Comparison of ENCODE assay signal across 9 cellular contexts in the genomic region with DNA sequence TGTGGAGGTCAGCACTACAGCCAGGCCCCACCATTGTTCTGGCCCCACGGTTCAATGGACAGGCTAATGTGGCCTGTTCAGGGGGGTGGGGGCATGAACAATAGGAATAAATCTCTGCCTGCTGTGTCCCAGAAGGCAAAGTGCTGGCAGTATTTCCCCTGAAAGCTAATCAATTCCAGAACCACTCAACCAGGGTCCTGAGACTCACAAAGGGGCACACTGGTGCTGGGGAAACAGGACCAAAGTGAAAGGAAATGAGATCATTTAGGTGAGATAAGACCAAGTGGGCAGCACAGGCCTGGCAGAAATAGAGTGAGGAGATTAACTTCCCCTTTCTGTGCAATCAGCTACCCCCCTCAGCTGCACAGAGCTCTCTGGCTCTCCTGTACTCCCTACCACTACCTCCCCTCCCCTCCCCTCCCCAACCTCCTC. TPM values are rescaled to one million over a fixed set of nuclear protein-coding genes. Genes with fewer than 3 reads are reported as not detected.
DNase-seq lines count a peak whose midpoint lies in the region; ATAC-seq, FAIRE-seq and TF ChIP-seq lines count a peak whose summit lies in the region.
"Had no signal": no experiment of that assay in that cellular context is flagged by ENCODE, and none has a peak within 500 bp of the region (broad histone marks: within the 10 kb centered on the region; RNA-seq: fewer than 3 reads in every experiment).

No MANE protein-coding gene starts in this region.

- TF ChIP-seq POLR2A in GM12891 (IDR thresholded peaks at IDR 0.05; ENCODE audit: low read depth, low read length) (no peak), H1 (IDR thresholded peaks at IDR 0.05; ENCODE audit: control extremely low read depth in 1 of 2, low read depth in 2 of 2, low read length in 2 of 2) (no peak)

- H3K4ac ChIP-seq in H1 (replicated peaks; ENCODE audit: insufficient read length, low read depth, low read length), result no peak overlapping the region

- H2AK5ac ChIP-seq in H1 (ENCODE audit: low read depth, low read length), result no peak overlapping the region

- CTCF ChIA-PET in H1 (lab: Charles Lee; ENCODE audit: partially characterized antibody), result interaction anchor here (0.8 to 11.7 kb wide), 7 partner anchors 8 to 278 kb away, joined by 3 to 104 read pairs (median 5); no protein-coding TSS in a partner anchor

- no peak overlapping the region for H3K56ac ChIP-seq in H1 (replicated peaks; ENCODE audit: insufficient read length, low read depth, low read length)

- H3K14ac ChIP-seq in H1 (ENCODE audit: insufficient read length), result no peak overlapping the region

- TF ChIP-seq EP300 in H1 (IDR thresholded peaks at IDR 0.05; ENCODE audit: borderline replicate concordance in 1 of 2, low read depth in 2 of 2, low read length in 2 of 2), result no peak

- H3K4me3 ChIP-seq in H1 (ENCODE audit: extremely low read depth in 1 of 4, insufficient read depth in 2 of 4, low read depth in 3 of 4, low read length in 4 of 4), result no peak overlapping the region
- no peak overlapping the region for H3K4me3 ChIP-seq in psoas muscle

- no peak for TF ChIP-seq RAD21 in H1 (IDR thresholded peaks at IDR 0.05 in 1 of 2, conservative IDR thresholded peaks at IDR 0.05 in 1 of 2; ENCODE audit: low read depth in 2 of 2, low read length in 2 of 2)

- H3K4me2 ChIP-seq in H1 (ENCODE audit: insufficient read depth in 1 of 2, low read depth in 2 of 2, low read length in 2 of 2), result no peak overlapping the region

- peaks cover 0 to 1% (median 0%) of the 10 kb centered on the region in 4 experiments; a peak in 1 of 7 replicates for H3K27me3 ChIP-seq in H1 (replicated peaks in 1 of 4; ENCODE audit: control insufficient read depth in 3 of 4, extremely low read depth in 1 of 4, insufficient read depth in 3 of 4, low read length in 3 of 4)
- H3K27me3 ChIP-seq in psoas muscle (ENCODE audit: insufficient read depth in 3 of 3, low read length in 2 of 3), result no peaks in the 10 kb centered on the region

- no peak for TF ChIP-seq CTCF in H1 (IDR thresholded peaks at IDR 0.05; ENCODE audit: control extremely low read depth in 1 of 3, insufficient read depth in 1 of 3, low read depth in 1 of 3, low read length in 3 of 3)
- TF ChIP-seq CTCF in psoas muscle (IDR thresholded peaks at IDR 0.05), result no peak

- POLR2A ChIA-PET in H1 (lab: Charles Lee; ENCODE audit: partially characterized antibody), result no interaction called here

- H3K27ac ChIP-seq in H1 (ENCODE audit: low read depth, low read length), result no peak overlapping the region
- H3K27ac ChIP-seq in psoas muscle, result no peak overlapping the region

- H3K18ac ChIP-seq in H1 (ENCODE audit: extremely low read depth, low read length), result no peak overlapping the region

- H3K27me3 Mint-ChIP-seq in IgD-negative memory B cell, result no peaks in the 10 kb centered on the region

- no peaks in the 10 kb centered on the region for H3K9me3 Mint-ChIP-seq in IgD-negative memory B cell

- no peak overlapping the region for H4K5ac ChIP-seq in H1 (ENCODE audit: insufficient read length, low read depth, low read length)

- no peaks in the 10 kb centered on the region for H3K36me3 ChIP-seq in H1 (ENCODE audit: control insufficient read depth in 2 of 4, insufficient read depth in 4 of 4, low read length in 3 of 4)
- no peaks in the 10 kb centered on the region for H3K36me3 ChIP-seq in psoas muscle (ENCODE audit: insufficient read depth in 1 of 2, low read depth in 1 of 2)

- peak; percentile 46 for ATAC-seq in GM21526 (IDR thresholded peaks at IDR 0.05; ENCODE audit: low FRiP score, unreplicated experiment)
- ATAC-seq in psoas muscle, result no peak

- no peak overlapping the region for H2BK15ac ChIP-seq in H1 (ENCODE audit: low read length)

- intact Hi-C loops in psoas muscle (cut with DNase I), result no loop called here

- no peak overlapping the region for H2BK120ac ChIP-seq in H1 (replicated peaks; ENCODE audit: low read depth, low read length)

- no peak overlapping the region for H2BK20ac ChIP-seq in H1 (ENCODE audit: low read length)

- FAIRE-seq in GM12891 (lab: Jason Lieb, UNC), result peak; percentile 94
- FAIRE-seq in H1 (lab: Jason Lieb, UNC), result no peak
- FAIRE-seq: astrocyte had no signal

- no peaks in the 10 kb centered on the region for H4K20me1 ChIP-seq in H1 (replicated peaks in 1 of 2; ENCODE audit: control insufficient read depth in 1 of 2, insufficient read depth in 2 of 2, low read length in 2 of 2)

- no peaks in the 10 kb centered on the region for H3K79me2 ChIP-seq in H1 (ENCODE audit: control insufficient read depth in 1 of 2, insufficient read depth in 2 of 2, low read length in 2 of 2)

- DNase-seq in GM12891 (ENCODE audit: insufficient read length, low spot score) (no peak), H1 (ENCODE audit: low read depth in 1 of 2, low spot score in 2 of 2) (no peak), cerebellar cortex (ENCODE audit: low spot score) (no peak), HCEC 1CT (no peak), psoas muscle (no peak), NCI-H1436 (lab: John Stamatoyannopoulos, UW) (no peak)

- H3K4me1 ChIP-seq in H1 (replicated peaks in 1 of 4; ENCODE audit: control insufficient read depth in 3 of 4, insufficient read depth in 4 of 4, low read length in 3 of 4), result 0 out of 7 replicates have a peak, but pooled peaks cover 0 to 3% (median 0%) of the 10 kb centered on the region in 4 experiments
- no peaks in the 10 kb centered on the region for H3K4me1 ChIP-seq in psoas muscle

- no peaks in the 10 kb centered on the region for H3K79me1 ChIP-seq in H1 (ENCODE audit: low read depth, low read length)

- no peak overlapping the region for H3K23ac ChIP-seq in H1 (ENCODE audit: insufficient read length)

- H3K27ac Mint-ChIP-seq in IgD-negative memory B cell, result peak overlapping the region; percentile 81 to 100 (median 91)

- H3K36me3 Mint-ChIP-seq in IgD-negative memory B cell, result no peaks in the 10 kb centered on the region

- H4K8ac ChIP-seq in H1 (ENCODE audit: extremely low read depth, insufficient read depth, low read length), result no peak overlapping the region; the same call in 1 of the 2 replicates

- peak overlapping the region; percentile 40; the same call in 1 of the 2 replicates for H2AFZ ChIP-seq in H1 (ENCODE audit: low read length)

- no peak overlapping the region for H2BK5ac ChIP-seq in H1 (ENCODE audit: low read depth, low read length)

- H3K4me3 Mint-ChIP-seq in IgD-negative memory B cell, result peak overlapping the region in 3 of 4 donors; percentile 49 to 77 (median 74)

- H3K4me1 Mint-ChIP-seq in IgD-negative memory B cell, result peaks cover 46 to 84% (median 67%) of the 10 kb centered on the region in 3 donors

- no peaks in the 10 kb centered on the region for H3K23me2 ChIP-seq in H1 (ENCODE audit: low read depth, low read length)

- H3K9ac ChIP-seq in H1 (replicated peaks in 1 of 4; ENCODE audit: extremely low read depth in 1 of 4, low read depth in 3 of 4, low read length in 3 of 4), result no peak overlapping the region

- H3K9me3 ChIP-seq in H1 (ENCODE audit: insufficient read depth in 2 of 2, low read depth in 1 of 2, low read length in 1 of 2) (no peaks in the 10 kb centered on the region), psoas muscle (no peaks in the 10 kb centered on the region)

- no peak overlapping the region for H4K91ac ChIP-seq in H1 (replicated peaks; ENCODE audit: insufficient read length, low read length)

- WGBS in H1 (ENCODE audit: extremely low coverage in 1 of 2, insufficient coverage in 1 of 2, insufficient read length in 1 of 2, insufficient replicate concordance in 2 of 2, low coverage in 1 of 2, low lambda C conversion rate in 2 of 2, missing lambda C conversion rate in 1 of 2), 2 experiments, result 71% methylated on average over 1 of the region's 1 CpG; no CpG with 5 or more reads in 1 of the 2 experiments
- WGBS in psoas muscle, 3 donors, result 54 to 72% (median 58%) methylated on average over 1 of the region's 1 CpG

- H2BK12ac ChIP-seq in H1 (ENCODE audit: low read depth, low read length), result no peak overlapping the region

RNA-seq across cellular contexts. Expression of a gene that starts 11.5 kb away (rescaled TPM):
- polyA plus RNA-seq in GM12891 (2012; ENCODE audit: low read depth, missing spikeins), result 2.1 TPM
- polyA plus RNA-seq in IgD-negative memory B cell (not detected), H1 (2011; rRNA removed) (1.3 and 1.5 TPM in 2 replicates), psoas muscle (1 to 10 TPM in 1 of 3 donors, under 1 TPM in 2; 0.30 to 1.0 (median 0.65) TPM)
- total RNA-seq in H1 (2021; fragmentation: NEBNext Ultra II Directional; extraction: Animal tissue kit (Norgen Biotek cat#: 25700)), result 0.90 and 1.8 TPM in 2 replicates
- polyA plus RNA-seq in H1 (2011; cell fraction: cytosol; rRNA removed), result 1.6 TPM
- polyA plus RNA-seq in H1 (2011; cell fraction: nucleus; rRNA removed), result 4.5 TPM
- polyA plus RNA-seq in H1 (2012, experiment 1 of 2), result 1.3 to 2.0 TPM (median 1.7 TPM) in 4 replicates
- polyA plus RNA-seq in H1 (2012, experiment 2 of 2), result not detected
- polyA plus RNA-seq in H1 (2013, experiment 1 of 2), result 0.93 TPM
- 0.74 TPM for polyA plus RNA-seq in H1 (2013, experiment 2 of 2)
- 0.44 and 1.0 TPM in 2 replicates for polyA minus RNA-seq in H1 (2011; rRNA and poly(A)+ RNA removed)
- polyA minus RNA-seq in H1 (2011; cell fraction: cytosol; rRNA and poly(A)+ RNA removed), result not detected
- polyA minus RNA-seq in H1 (2011; cell fraction: nucleus; rRNA and poly(A)+ RNA removed), result 5.2 TPM
- total RNA-seq in psoas muscle, result under 1 TPM; 0.37 to 0.75 (median 0.55) TPM

RNA-seq across cellular contexts. Expression of a gene that starts 34.5 kb away (rescaled TPM):
- polyA plus RNA-seq in GM12891 (2012; ENCODE audit: low read depth, missing spikeins), result 4.4 TPM
- polyA plus RNA-seq in IgD-negative memory B cell (24.6 TPM), H1 (2011; rRNA removed) (8.4 and 11.3 TPM in 2 replicates), psoas muscle (10 to 100 TPM in 1 of 3 donors, 1 to 10 TPM in 2; 4.6 to 10.8 (median 7.6) TPM)
- 13.4 and 13.9 TPM in 2 replicates for total RNA-seq in H1 (2021; fragmentation: NEBNext Ultra II Directional; extraction: Animal tissue kit (Norgen Biotek cat#: 25700))
- 9.3 TPM for polyA plus RNA-seq in H1 (2011; cell fraction: cytosol; rRNA removed)
- 6.9 TPM for polyA plus RNA-seq in H1 (2011; cell fraction: nucleus; rRNA removed)
- 7.8 to 11.2 TPM (median 8.2 TPM) in 4 replicates for polyA plus RNA-seq in H1 (2012, experiment 1 of 2)
- polyA plus RNA-seq in H1 (2012, experiment 2 of 2), result 2.6 TPM
- 6.9 TPM for polyA plus RNA-seq in H1 (2013, experiment 1 of 2)
- polyA plus RNA-seq in H1 (2013, experiment 2 of 2), result 7.8 TPM
- 20.2 and 20.6 TPM in 2 replicates for polyA minus RNA-seq in H1 (2011; rRNA and poly(A)+ RNA removed)
- polyA minus RNA-seq in H1 (2011; cell fraction: cytosol; rRNA and poly(A)+ RNA removed), result 6.9 TPM
- polyA minus RNA-seq in H1 (2011; cell fraction: nucleus; rRNA and poly(A)+ RNA removed), result 10.5 TPM
- total RNA-seq in psoas muscle, result 1 to 10 TPM; 4.9 to 7.8 (median 6.4) TPM

RNA-seq across cellular contexts. Expression of a gene that starts 37.9 kb away (rescaled TPM):
- polyA plus RNA-seq in GM12891 (2012; ENCODE audit: low read depth, missing spikeins), result 34.4 TPM
- 45.1 TPM for polyA plus RNA-seq in IgD-negative memory B cell
- total RNA-seq in H1 (2021; fragmentation: NEBNext Ultra II Directional; extraction: Animal tissue kit (Norgen Biotek cat#: 25700)), result 63.9 and 67.7 TPM in 2 replicates
- 14.3 and 14.6 TPM in 2 replicates for polyA plus RNA-seq in H1 (2011; rRNA removed)
- 31.5 TPM for polyA plus RNA-seq in H1 (2011; cell fraction: cytosol; rRNA removed)
- polyA plus RNA-seq in H1 (2011; cell fraction: nucleus; rRNA removed), result 10.7 TPM
- 49.6 to 72.3 TPM (median 56.3 TPM) in 4 replicates for polyA plus RNA-seq in H1 (2012, experiment 1 of 2)
- 20.4 TPM for polyA plus RNA-seq in H1 (2012, experiment 2 of 2)
- polyA plus RNA-seq in H1 (2013, experiment 1 of 2), result 96.2 TPM
- polyA plus RNA-seq in H1 (2013, experiment 2 of 2), result 134 TPM
- polyA minus RNA-seq in H1 (2011; rRNA and poly(A)+ RNA removed), result 8.2 and 8.8 TPM in 2 replicates
- 20.0 TPM for polyA minus RNA-seq in H1 (2011; cell fraction: cytosol; rRNA and poly(A)+ RNA removed)
- 19.1 TPM for polyA minus RNA-seq in H1 (2011; cell fraction: nucleus; rRNA and poly(A)+ RNA removed)
- total RNA-seq in psoas muscle, result 10 to 100 TPM; 10.3 to 24.2 (median 17.4) TPM
- 10 to 100 TPM; 35.4 to 49.2 (median 47.3) TPM for polyA plus RNA-seq in psoas muscle
